1 cellular context compared by ENCODE assay signal in genomic region chr3:147406255-147407023, GRCh38.
TF ChIP-seq lines count a peak whose summit lies in the region.

Gene ZIC4, minus strand, starts transcription at chr3:147406543. Its CDS starts 3,746 bp downstream, at chr3:147402797.

TF ChIP-seq in HepG2, 621 proteins besides CTCF, POLR2A, EP300 and RAD21:
- TF ChIP-seq CHD2 (IDR thresholded peaks at IDR 0.05; ENCODE audit: low read depth, low read length) (no peak), GATAD2A (CRISPR knock-in tag; IDR thresholded peaks at IDR 0.05) (no peak), ZHX2 (IDR thresholded peaks at IDR 0.05; ENCODE audit: low read depth) (no peak), ZHX2 (CRISPR knock-in tag; IDR thresholded peaks at IDR 0.05; ENCODE audit: borderline replicate concordance) (no peak), ZBTB42 (CRISPR knock-in tag; IDR thresholded peaks at IDR 0.05) (no peak), E2F1 (CRISPR knock-in tag; IDR thresholded peaks at IDR 0.05) (no peak), EED (CRISPR knock-in tag; IDR thresholded peaks at IDR 0.05) (no peak), ZBTB44 (CRISPR knock-in tag; IDR thresholded peaks at IDR 0.05) (no peak), MAFK (conservative IDR thresholded peaks at IDR 0.05 in 1 of 2, IDR thresholded peaks at IDR 0.05 in 1 of 2; ENCODE audit: low read length in 2 of 2) (no peak), ZNF768 (CRISPR knock-in tag; IDR thresholded peaks at IDR 0.05) (no peak)
